1 cellular context compared by ENCODE assay signal in genomic region chr11:117096140-117096972, GRCh38.
TF ChIP-seq lines count a peak whose summit lies in the region.

No MANE protein-coding gene starts in this region.

TF ChIP-seq in GM23338, 12 proteins besides CTCF, POLR2A, EP300 and RAD21:
- TF ChIP-seq ZNF462 (CRISPR knock-in tag; IDR thresholded peaks at IDR 0.05) (no peak), CREB1 (CRISPR knock-in tag; IDR thresholded peaks at IDR 0.05; ENCODE audit: low read depth) (no peak), EZH2 (IDR thresholded peaks at IDR 0.05; ENCODE audit: low read depth, unreplicated experiment) (no peak), JUNB (IDR thresholded peaks at IDR 0.05; ENCODE audit: unreplicated experiment) (no peak), ETS1 (IDR thresholded peaks at IDR 0.05) (no peak), ZNF114 (CRISPR knock-in tag; IDR thresholded peaks at IDR 0.05) (no peak), NANOG (IDR thresholded peaks at IDR 0.05; ENCODE audit: borderline replicate concordance) (no peak), STAT1 (IDR thresholded peaks at IDR 0.05; ENCODE audit: unreplicated experiment) (no peak), ZNF331 (CRISPR knock-in tag; IDR thresholded peaks at IDR 0.05; ENCODE audit: low read depth) (no peak), POLR2AphosphoS5 (IDR thresholded peaks at IDR 0.05; ENCODE audit: low read depth) (no peak), EZH2phosphoT487 (IDR thresholded peaks at IDR 0.05; ENCODE audit: unreplicated experiment) (no peak), REST (IDR thresholded peaks at IDR 0.05; ENCODE audit: unreplicated experiment) (no peak)
TF ChIP-seq in GM23338: peak in this region for 0.
